In the genomic region with DNA sequence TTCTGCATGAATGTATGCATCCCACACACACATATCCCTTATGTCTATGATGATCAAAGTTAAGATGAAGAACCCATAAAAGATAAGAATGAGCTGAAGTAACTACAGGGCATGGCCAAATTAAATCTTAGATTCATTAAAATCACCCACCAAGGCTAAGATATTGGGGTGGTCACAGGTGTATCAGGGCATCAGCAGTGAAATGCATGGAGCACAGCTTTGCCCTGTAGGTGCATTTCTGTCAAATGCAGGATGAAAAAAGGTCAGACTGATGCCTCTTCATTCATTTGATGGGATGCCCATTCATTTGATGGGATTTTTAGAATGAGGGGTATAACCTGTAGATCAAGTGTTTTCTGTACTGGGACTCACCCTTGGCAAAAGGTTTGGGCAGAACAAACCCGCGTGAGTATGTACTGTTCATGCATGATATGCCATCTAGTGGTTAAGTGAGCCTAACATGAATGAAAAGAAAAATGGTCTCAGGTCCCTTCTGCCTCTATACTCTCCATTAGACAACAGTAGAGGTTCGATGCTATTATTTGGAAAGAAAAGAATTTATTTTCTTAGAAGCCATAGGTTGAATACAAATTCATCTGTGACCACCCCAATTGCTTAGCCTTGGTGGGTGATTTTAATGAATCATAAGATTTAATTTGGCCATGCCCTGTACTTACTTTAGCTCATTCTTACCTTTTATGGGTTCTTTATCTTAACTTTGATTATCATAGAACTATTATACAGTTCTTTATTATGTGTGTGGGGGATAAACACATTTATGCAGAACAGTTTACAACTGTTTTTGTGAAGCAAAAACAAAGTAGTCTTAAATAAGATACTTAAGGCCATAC, we compare ENCODE assay signal across 8 cellular contexts. TPM values are rescaled to one million over a fixed set of nuclear protein-coding genes. Genes with fewer than 3 reads are reported as not detected.
DNase-seq lines count a peak whose midpoint lies in the region; ATAC-seq and TF ChIP-seq lines count a peak whose summit lies in the region.

No MANE protein-coding gene starts in this region.

- H3K36me3 ChIP-seq in liver (ENCODE audit: control insufficient read depth in 4 of 4, insufficient read depth in 3 of 4, low read depth in 1 of 4, low read length in 3 of 4) (peaks cover 0 to 4% (median under 1%) of the 10 kb centered on the region in 4 donors), aorta (ENCODE audit: control insufficient read depth in 1 of 2, insufficient read depth in 2 of 2, low read length in 1 of 2) (no peaks in the 10 kb centered on the region)

- TF ChIP-seq CTCF in liver (IDR thresholded peaks at IDR 0.05; ENCODE audit: low read depth, low read length, missing input control), result peak; percentile 69

- peaks cover 16% of the 10 kb centered on the region for H3K4me1 Mint-ChIP-seq in central memory CD8-positive, alpha-beta T cell

- no peaks in the 10 kb centered on the region for H3K27me3 Mint-ChIP-seq in central memory CD8-positive, alpha-beta T cell

- no peaks in the 10 kb centered on the region for H3K27me3 ChIP-seq in liver (ENCODE audit: control insufficient read depth in 4 of 4, insufficient read depth in 4 of 4, low read length in 3 of 4)
- no peaks in the 10 kb centered on the region for H3K27me3 ChIP-seq in aorta (ENCODE audit: control insufficient read depth in 1 of 2, insufficient read depth in 2 of 2, low read length in 1 of 2)

- no peaks in the 10 kb centered on the region for H3K9me3 ChIP-seq in liver (ENCODE audit: control insufficient read depth in 4 of 4, low read length in 3 of 4)
- no peaks in the 10 kb centered on the region for H3K9me3 ChIP-seq in aorta (ENCODE audit: control insufficient read depth, low read length)

- no peaks in the 10 kb centered on the region for H3K9me3 Mint-ChIP-seq in central memory CD8-positive, alpha-beta T cell

- no peak overlapping the region for H3K4me3 Mint-ChIP-seq in central memory CD8-positive, alpha-beta T cell

- TF ChIP-seq RAD21 in liver (IDR thresholded peaks at IDR 0.05), result peak; percentile 92 to 94

- intact Hi-C loops in aorta (cut with DNase I), result loop anchor here (5.0 kb wide), 1 partner anchor 412 kb away; no protein-coding TSS in a partner anchor

- H3K4me1 ChIP-seq in liver (ENCODE audit: control insufficient read depth in 4 of 4, insufficient read depth in 4 of 4, low read length in 3 of 4), result no peaks in the 10 kb centered on the region
- H3K4me1 ChIP-seq in aorta (ENCODE audit: control insufficient read depth in 1 of 2, insufficient read depth in 2 of 2, low read length in 2 of 2), result no peaks in the 10 kb centered on the region

- no peak overlapping the region for H3K9ac ChIP-seq in liver (ENCODE audit: low read depth in 1 of 2, low read length in 2 of 2)

- no peak overlapping the region for H3K27ac ChIP-seq in liver (ENCODE audit: low read depth in 1 of 2, low read length in 2 of 2)
- no peak overlapping the region for H3K27ac ChIP-seq in aorta (ENCODE audit: low read depth in 1 of 2, low read length in 2 of 2)

- H3K4me3 ChIP-seq in liver (ENCODE audit: low read depth in 1 of 3, low read length in 3 of 3), result no peak overlapping the region
- no peak overlapping the region for H3K4me3 ChIP-seq in aorta (ENCODE audit: low read length in 2 of 2)

- H3K36me3 Mint-ChIP-seq in central memory CD8-positive, alpha-beta T cell (ENCODE audit: insufficient read depth), result peaks cover 3% of the 10 kb centered on the region

- WGBS in liver, result 17% methylated on average over 3 of the region's 3 CpGs
- WGBS in aorta, 2 donors, result 14 to 19% methylated on average over 3 of the region's 3 CpGs

- ATAC-seq in GM21423 (IDR thresholded peaks at IDR 0.05; ENCODE audit: unreplicated experiment) (peak; percentile 45), aorta (ENCODE audit: low FRiP score) (peak; percentile 68)
- peak; percentile 52 for ATAC-seq in central memory CD8-positive, alpha-beta T cell (replicated peaks; ENCODE audit: extremely low read depth, poor library complexity, severe bottlenecking)

- DNase-seq in activated CD4-positive, alpha-beta T cell treated with anti-CD3 and anti-CD28 coated beads for 48 hours, result peak; percentile 11
- DNase-seq in activated CD4-positive, alpha-beta T cell treated with anti-CD3 and anti-CD28 coated beads for 1 hour, result no peak
- DNase-seq in HT1080 (ENCODE audit: low read depth) (peak; percentile 45), OCI-M1 (lab: John Stamatoyannopoulos, UW) (peak; percentile 69), aorta (no peak)
- no peak for DNase-seq in central memory CD8-positive, alpha-beta T cell (ENCODE audit: low spot score in 2 of 2)

- H3K27ac Mint-ChIP-seq in central memory CD8-positive, alpha-beta T cell (ENCODE audit: low read depth), result no peak overlapping the region

TF ChIP-seq in liver, 16 proteins besides CTCF, POLR2A, EP300 and RAD21:
- peak; percentile 17 for TF ChIP-seq FOXA2 (IDR thresholded peaks at IDR 0.05)
- TF ChIP-seq, protein P1, sequence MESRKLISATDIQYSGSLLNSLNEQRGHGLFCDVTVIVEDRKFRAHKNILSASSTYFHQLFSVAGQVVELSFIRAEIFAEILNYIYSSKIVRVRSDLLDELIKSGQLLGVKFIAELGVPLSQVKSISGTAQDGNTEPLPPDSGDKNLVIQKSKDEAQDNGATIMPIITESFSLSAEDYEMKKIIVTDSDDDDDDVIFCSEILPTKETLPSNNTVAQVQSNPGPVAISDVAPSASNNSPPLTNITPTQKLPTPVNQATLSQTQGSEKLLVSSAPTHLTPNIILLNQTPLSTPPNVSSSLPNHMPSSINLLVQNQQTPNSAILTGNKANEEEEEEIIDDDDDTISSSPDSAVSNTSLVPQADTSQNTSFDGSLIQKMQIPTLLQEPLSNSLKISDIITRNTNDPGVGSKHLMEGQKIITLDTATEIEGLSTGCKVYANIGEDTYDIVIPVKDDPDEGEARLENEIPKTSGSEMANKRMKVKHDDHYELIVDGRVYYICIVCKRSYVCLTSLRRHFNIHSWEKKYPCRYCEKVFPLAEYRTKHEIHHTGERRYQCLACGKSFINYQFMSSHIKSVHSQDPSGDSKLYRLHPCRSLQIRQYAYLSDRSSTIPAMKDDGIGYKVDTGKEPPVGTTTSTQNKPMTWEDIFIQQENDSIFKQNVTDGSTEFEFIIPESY (IDR thresholded peaks at IDR 0.05), result no peak

RNA-seq across cellular contexts. Expression of a gene that starts 43.2 kb away (rescaled TPM):
- not detected in 2 replicates for total RNA-seq in HT1080 (2014; rRNA removed; shearing (Covaris generic))
- 0.05 and 0.06 TPM in 2 replicates for polyA plus RNA-seq in HT1080 (2015; cell fraction: cytosol; rRNA removed)
- 0.07 TPM in 1 of 2 replicates, not detected in the other for polyA plus RNA-seq in HT1080 (2015; cell fraction: nucleus; rRNA removed)
- total RNA-seq in liver, result 10 to 100 TPM in 1 of 2 donors, 1 to 10 TPM in 1; 4.1 to 16.7 TPM
- 10 to 100 TPM in 1 of 2 donors, 1 to 10 TPM in 1; 5.5 to 11.5 TPM for polyA plus RNA-seq in liver
- 10 to 100 TPM; 45.3 to 46.4 TPM for total RNA-seq in aorta
- 1 to 10 TPM in 1 of 2 donors, under 1 TPM in 1; 0.10 to 6.0 TPM for polyA plus RNA-seq in aorta

Comparison
In these comparisons a context has a peak if more than half of its experiments do, and no peak if none do; other contexts are left out.
1. DNase-seq: peak in activated CD4-positive, alpha-beta T cell treated with anti-CD3 and anti-CD28 coated beads for 48 hours (single experiment), HT1080 (single experiment) and OCI-M1 (single experiment); none in activated CD4-positive, alpha-beta T cell treated with anti-CD3 and anti-CD28 coated beads for 1 hour (single experiment), central memory CD8-positive, alpha-beta T cell (0 of 2) and aorta (0 of 2).
2. Peak in every context shown above with its lines, with median percentiles within 50 percentile points of each other: ATAC-seq.